Comparison of ENCODE assay signal across 9 cellular contexts in genomic region chr1:202710070-202711025, GRCh38. TPM values are rescaled to one million over a fixed set of nuclear protein-coding genes. Genes with fewer than 3 reads are reported as not detected.
A peak's percentile ranks its signal among the peaks of the same experiment; 100 is the strongest.
DNase-seq lines count a peak whose midpoint lies in the region; ATAC-seq, FAIRE-seq and TF ChIP-seq lines count a peak whose summit lies in the region.
"Had no signal": no experiment of that assay in that cellular context is flagged by ENCODE, and none has a peak within 500 bp of the region (broad histone marks: within the 10 kb centered on the region; RNA-seq: fewer than 3 reads in every experiment).

Gene SYT2 (minus strand): TSS chr1:202710454. CDS start chr1:202605772, 104,682 bp downstream.

- FAIRE-seq in frontal cortex (lab: Jason Lieb, UNC), result no peak

- no peaks in the 10 kb centered on the region for H3K4me1 Mint-ChIP-seq in activated CD8-positive, alpha-beta memory T cell treated with anti-CD3 and anti-CD28 coated beads, Interleukin-2, amount 10 ng/mL, durations not matched to agents 7 days and 5 days
- peaks cover 18% of the 10 kb centered on the region for H3K4me1 Mint-ChIP-seq in progenitor cell of endocrine pancreas (ENCODE audit: low read depth)

- no peaks in the 10 kb centered on the region for H3K9me3 Mint-ChIP-seq in activated CD8-positive, alpha-beta memory T cell treated with anti-CD3 and anti-CD28 coated beads, Interleukin-2, amount 10 ng/mL, durations not matched to agents 7 days and 5 days (ENCODE audit: low read depth)
- no peaks in the 10 kb centered on the region for H3K9me3 Mint-ChIP-seq in progenitor cell of endocrine pancreas (ENCODE audit: low read depth)
- H3K9me3 Mint-ChIP-seq: naive thymus-derived CD8-positive, alpha-beta T cell had no signal

- no peak for TF ChIP-seq CTCF in progenitor cell of endocrine pancreas (IDR thresholded peaks at IDR 0.05; ENCODE audit: unreplicated experiment)

- CTCF ChIA-PET in activated CD8-positive, alpha-beta memory T cell treated with anti-CD3 and anti-CD28 coated beads, Interleukin-2, amount 10 ng/mL, durations not matched to agents 7 days and 5 days (lab: Charles Lee), result interaction anchor here (0.9 to 1.3 kb wide), 3 partner anchors 9 to 138 kb away, joined by 3 to 4 read pairs (median 3); no protein-coding TSS in a partner anchor

- H3K36me3 Mint-ChIP-seq in activated CD8-positive, alpha-beta memory T cell treated with anti-CD3 and anti-CD28 coated beads, Interleukin-2, amount 10 ng/mL, durations not matched to agents 7 days and 5 days, result no peaks in the 10 kb centered on the region
- H3K36me3 Mint-ChIP-seq in progenitor cell of endocrine pancreas (ENCODE audit: insufficient read depth), result no peaks in the 10 kb centered on the region
- H3K36me3 Mint-ChIP-seq: naive thymus-derived CD8-positive, alpha-beta T cell had no signal

- DNase-seq in activated CD8-positive, alpha-beta memory T cell treated with anti-CD3 and anti-CD28 coated beads, Interleukin-2, amount 10 ng/mL, durations not matched to agents 7 days and 5 days, result no peak
- DNase-seq in activated CD8-positive, alpha-beta memory T cell treated with anti-CD3 and anti-CD28 coated beads, Interleukin-2, amount 50 U/mL, for 4 hours, result no peak
- DNase-seq in SK-N-DZ (ENCODE audit: low spot score) (peak; percentile 48), frontal cortex (ENCODE audit: low spot score in 2 of 2) (peak; percentile 46 to 73), progenitor cell of endocrine pancreas (ENCODE audit: low spot score, unreplicated experiment) (peak; percentile 79), NCI-H526 treated with DMSO at 0.1 percent for 48 hours (lab: John Stamatoyannopoulos, UW) (no peak), DMS114 treated with DMSO at 0.1 percent for 48 hours (lab: John Stamatoyannopoulos, UW; ENCODE audit: unreplicated experiment) (no peak)
- DNase-seq: naive thymus-derived CD8-positive, alpha-beta T cell had no signal

- H3K27me3 Mint-ChIP-seq in activated CD8-positive, alpha-beta memory T cell treated with anti-CD3 and anti-CD28 coated beads, Interleukin-2, amount 10 ng/mL, durations not matched to agents 7 days and 5 days, result peaks cover 82% of the 10 kb centered on the region
- peaks cover 68% of the 10 kb centered on the region for H3K27me3 Mint-ChIP-seq in progenitor cell of endocrine pancreas

- peak; percentile 42 for ATAC-seq in activated CD8-positive, alpha-beta memory T cell treated with anti-CD3 and anti-CD28 coated beads, Interleukin-2, amount 10 ng/mL, durations not matched to agents 7 days and 5 days
- ATAC-seq in GM18909 (IDR thresholded peaks at IDR 0.05; ENCODE audit: poor library complexity, unreplicated experiment), result no peak

- H3K27ac Mint-ChIP-seq in activated CD8-positive, alpha-beta memory T cell treated with anti-CD3 and anti-CD28 coated beads, Interleukin-2, amount 10 ng/mL, durations not matched to agents 7 days and 5 days, result no peak within 1 kb of the TSS
- no peak within 1 kb of the TSS for H3K27ac Mint-ChIP-seq in progenitor cell of endocrine pancreas

- no peak within 1 kb of the TSS for H3K4me3 Mint-ChIP-seq in activated CD8-positive, alpha-beta memory T cell treated with anti-CD3 and anti-CD28 coated beads, Interleukin-2, amount 10 ng/mL, durations not matched to agents 7 days and 5 days
- H3K4me3 Mint-ChIP-seq in progenitor cell of endocrine pancreas (ENCODE audit: low read depth), result peak within 1 kb of the TSS; percentile 69

RNA-seq across cellular contexts. Expression of gene SYT2, which starts in this region (rescaled TPM):
- not detected for total RNA-seq in activated CD8-positive, alpha-beta memory T cell treated with anti-CD3 and anti-CD28 coated beads, Interleukin-2, amount 10 ng/mL, durations not matched to agents 7 days and 5 days
- 0.37 and 0.61 TPM in 2 replicates for polyA plus RNA-seq in SK-N-DZ (2014; cell fraction: cytosol; rRNA removed)
- polyA plus RNA-seq in SK-N-DZ (2014; cell fraction: nucleus; rRNA removed), result 0.11 and 0.13 TPM in 2 replicates
- total RNA-seq in frontal cortex, result 0.41 TPM
- total RNA-seq in progenitor cell of endocrine pancreas, result 1.4 and 1.8 TPM in 2 replicates
- total RNA-seq: naive thymus-derived CD8-positive, alpha-beta T cell had no signal

Comparison
In these comparisons a context has a peak if more than half of its experiments do, and no peak if none do; other contexts are left out.
1. Peak in ATAC-seq in activated CD8-positive, alpha-beta memory T cell treated with anti-CD3 and anti-CD28 coated beads, Interleukin-2, amount 10 ng/mL, durations not matched to agents 7 days and 5 days; RNA of the gene not detected or under 1 TPM.
2. Peak in DNase-seq in frontal cortex; RNA of the gene not detected or under 1 TPM.
3. DNase-seq: peak in SK-N-DZ (single experiment) and progenitor cell of endocrine pancreas (single experiment); none in activated CD8-positive, alpha-beta memory T cell treated with anti-CD3 and anti-CD28 coated beads, Interleukin-2, amount 10 ng/mL, durations not matched to agents 7 days and 5 days (single experiment), activated CD8-positive, alpha-beta memory T cell treated with anti-CD3 and anti-CD28 coated beads, Interleukin-2, amount 50 U/mL, for 4 hours (single experiment), NCI-H526 treated with DMSO at 0.1 percent for 48 hours (single experiment) and DMS114 treated with DMSO at 0.1 percent for 48 hours (single experiment).